ENCODE assay signal across 25 cellular contexts in the genomic region with DNA sequence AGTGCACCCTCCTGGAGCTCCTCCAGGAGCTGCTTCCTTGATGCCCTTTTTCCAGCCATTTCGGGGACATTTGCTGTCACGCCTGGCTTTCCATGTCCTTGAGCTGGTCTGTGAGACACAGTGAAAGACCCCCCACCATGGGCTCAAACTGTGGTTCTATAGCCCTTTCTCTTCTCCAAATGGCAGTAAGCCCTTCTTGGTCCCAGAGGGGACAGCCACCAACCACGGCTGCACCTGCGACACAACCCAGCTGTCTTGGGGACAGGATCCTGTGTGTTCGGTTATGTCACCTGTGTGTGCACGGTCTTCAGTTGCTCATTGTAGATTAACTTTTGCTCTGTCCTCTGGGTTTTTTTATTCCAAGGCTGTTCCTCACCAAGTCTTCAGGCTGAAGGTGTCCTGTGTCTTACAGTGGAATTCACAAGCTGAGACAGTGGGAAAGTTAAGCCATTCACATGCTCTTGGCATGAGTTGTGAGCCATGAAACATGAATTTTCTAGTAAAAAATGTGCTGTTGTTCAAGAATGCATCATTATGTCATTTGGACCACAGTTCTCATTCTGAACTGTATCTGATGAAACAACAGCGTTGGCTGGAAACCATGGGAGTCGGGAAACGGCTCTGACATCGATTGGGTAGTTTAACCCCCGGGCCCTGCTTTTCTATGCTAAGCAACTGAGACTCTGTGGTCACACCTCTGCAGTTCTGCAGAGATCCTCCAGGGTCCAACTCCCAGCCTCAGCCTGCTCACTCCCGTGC.
DNase-seq lines count a peak whose midpoint lies in the region; ATAC-seq and TF ChIP-seq lines count a peak whose summit lies in the region.
"Had no signal": no experiment of that assay in that cellular context is flagged by ENCODE, and none has a peak within 500 bp of the region (broad histone marks: within the 10 kb centered on the region; RNA-seq: fewer than 3 reads in every experiment).

No MANE protein-coding gene starts in this region.

- H3K27ac ChIP-seq in foreskin keratinocyte = no peak overlapping the region
- H3K27ac ChIP-seq: PC-9, SJCRH30 had no signal

- no peak overlapping the region for H3K27ac Mint-ChIP-seq in stimulated activated naive B cell treated with anti-CD40 and anti-IgM and Interleukin-4, amounts not matched to agents 10 μg/mL and 1 μg/mL and 100 μg/mL, for 72 hours
- H3K27ac Mint-ChIP-seq: activated B cell treated with CpG ODN at 0.5 μM for 24 hours; activated CD8-positive, alpha-beta T cell treated with anti-CD3 and anti-CD28 coated beads for 36 hours; activated naive CD8-positive, alpha-beta T cell treated with anti-CD3 and anti-CD28 coated beads, Interleukin-2, amount 10 ng/mL, durations not matched to agents 7 days and 5 days; stimulated activated naive CD8-positive, alpha-beta T cell treated with anti-CD3 and anti-CD28 coated beads, Interleukin-15, Interleukin-2, amounts not matched to agents 100 ng/mL and 50 ng/mL, for 24 hours; T-helper 17 cell; type B pancreatic cell had no signal

- POLR2A ChIA-PET in AG04449 (lab: Yijun Ruan, JAX) = no interaction called here

- CTCF ChIA-PET in AG04449 (lab: Yijun Ruan, JAX) = no interaction called here

- TF ChIP-seq CTCF in AG04449 (IDR thresholded peaks at IDR 0.05; ENCODE audit: insufficient read depth, low read length, missing control alignments) (no peak), astrocyte of the spinal cord (IDR thresholded peaks at IDR 0.05; ENCODE audit: low read depth, low read length) (no peak), foreskin keratinocyte (conservative IDR thresholded peaks at IDR 0.05) (no peak)

- H3K27me3 ChIP-seq in foreskin keratinocyte = no peaks in the 10 kb centered on the region
- H3K27me3 ChIP-seq: SJCRH30 had no signal

- H3K4me3 ChIP-seq in AG04449 (ENCODE audit: low read depth, low read length) = no peak overlapping the region
- H3K4me3 ChIP-seq in astrocyte of the spinal cord (ENCODE audit: low read depth, low read length) = no peak overlapping the region
- H3K4me3 ChIP-seq: PC-9, SJCRH30 had no signal

- H3K4me1 Mint-ChIP-seq in stimulated activated naive B cell treated with anti-CD40 and anti-IgM and Interleukin-4, amounts not matched to agents 10 μg/mL and 1 μg/mL and 100 μg/mL, for 72 hours = peaks cover 0 to 2% of the 10 kb centered on the region in 2 donors
- H3K4me1 Mint-ChIP-seq: activated B cell treated with CpG ODN at 0.5 μM for 24 hours; activated naive CD8-positive, alpha-beta T cell treated with anti-CD3 and anti-CD28 coated beads, Interleukin-2, amount 10 ng/mL, durations not matched to agents 7 days and 5 days; CD8-positive, alpha-beta memory T cell; central memory CD8-positive, alpha-beta T cell; neural crest cell; T-helper 17 cell had no signal

- H3K4me3 Mint-ChIP-seq in stimulated activated naive B cell treated with anti-CD40 and anti-IgM and Interleukin-4, amounts not matched to agents 10 μg/mL and 1 μg/mL and 100 μg/mL, for 72 hours = no peak overlapping the region
- H3K4me3 Mint-ChIP-seq: activated B cell treated with CpG ODN at 0.5 μM for 24 hours; activated CD8-positive, alpha-beta T cell treated with anti-CD3 and anti-CD28 coated beads for 36 hours; activated naive CD8-positive, alpha-beta T cell treated with anti-CD3 and anti-CD28 coated beads, Interleukin-2, amount 10 ng/mL, durations not matched to agents 7 days and 5 days; CD8-positive, alpha-beta memory T cell; central memory CD8-positive, alpha-beta T cell; neural crest cell; stimulated activated naive CD8-positive, alpha-beta T cell treated with anti-CD3 and anti-CD28 coated beads, Interleukin-15, Interleukin-2, amounts not matched to agents 100 ng/mL and 50 ng/mL, for 24 hours; T-helper 17 cell; type B pancreatic cell had no signal

- peak; percentile 31 for DNase-seq in AG04449 (ENCODE audit: low read depth, low spot score)
- peak; percentile 82 for DNase-seq in GM03348 (ENCODE audit: low spot score)
- DNase-seq in astrocyte of the spinal cord (ENCODE audit: low read depth, low spot score) = peak; percentile 35
- DNase-seq in foreskin keratinocyte = peak; percentile 3 to 27
- no peak for DNase-seq in C1 segment of cervical spinal cord (lab: John Stamatoyannopoulos, UW)
- no peak for DNase-seq in activated CD4-positive, alpha-beta T cell treated with anti-CD3 and anti-CD28 coated beads, Interleukin-2, amount 50 U/mL, for 48 hours
- no peak for DNase-seq in stimulated activated naive B cell treated with anti-CD40 and anti-IgM and Interleukin-4, amounts not matched to agents 10 μg/mL and 1 μg/mL and 100 μg/mL, for 72 hours
- DNase-seq in kidney tubule cell (ENCODE audit: low spot score) = no peak
- DNase-seq: activated B cell treated with CpG ODN at 0.5 μM for 24 hours; activated CD8-positive, alpha-beta T cell treated with anti-CD3 and anti-CD28 coated beads for 36 hours; activated naive CD8-positive, alpha-beta T cell treated with anti-CD3 and anti-CD28 coated beads, Interleukin-2, amount 10 ng/mL, durations not matched to agents 7 days and 5 days; CD8-positive, alpha-beta memory T cell; effector CD4-positive, alpha-beta T cell; foreskin melanocyte; KBM-7; NCI-H1048; NCI-H774; PC-9; SJCRH30; stimulated activated CD4-positive, alpha-beta T cell treated with anti-CD3 and anti-CD28 coated beads, Interleukin-15, amount 100 ng/mL, for 24 hours; T-helper 17 cell had no signal

- no peaks in the 10 kb centered on the region for H3K9me3 Mint-ChIP-seq in stimulated activated naive B cell treated with anti-CD40 and anti-IgM and Interleukin-4, amounts not matched to agents 10 μg/mL and 1 μg/mL and 100 μg/mL, for 72 hours
- H3K9me3 Mint-ChIP-seq: activated B cell treated with CpG ODN at 0.5 μM for 24 hours; activated CD8-positive, alpha-beta T cell treated with anti-CD3 and anti-CD28 coated beads for 36 hours; activated naive CD8-positive, alpha-beta T cell treated with anti-CD3 and anti-CD28 coated beads, Interleukin-2, amount 10 ng/mL, durations not matched to agents 7 days and 5 days; CD8-positive, alpha-beta memory T cell; central memory CD8-positive, alpha-beta T cell; neural crest cell; stimulated activated naive CD8-positive, alpha-beta T cell treated with anti-CD3 and anti-CD28 coated beads, Interleukin-15, Interleukin-2, amounts not matched to agents 100 ng/mL and 50 ng/mL, for 24 hours; type B pancreatic cell had no signal

- no peaks in the 10 kb centered on the region for H3K4me1 ChIP-seq in foreskin keratinocyte
- H3K4me1 ChIP-seq: SJCRH30 had no signal

- in situ Hi-C loops in astrocyte of the spinal cord (cut with HindIII; ENCODE audit: low sequenced_read_pairs) = no loop called here

- no peaks in the 10 kb centered on the region for H3K27me3 Mint-ChIP-seq in stimulated activated naive B cell treated with anti-CD40 and anti-IgM and Interleukin-4, amounts not matched to agents 10 μg/mL and 1 μg/mL and 100 μg/mL, for 72 hours
- H3K27me3 Mint-ChIP-seq: activated B cell treated with CpG ODN at 0.5 μM for 24 hours; activated CD8-positive, alpha-beta T cell treated with anti-CD3 and anti-CD28 coated beads for 36 hours; activated naive CD8-positive, alpha-beta T cell treated with anti-CD3 and anti-CD28 coated beads, Interleukin-2, amount 10 ng/mL, durations not matched to agents 7 days and 5 days; CD8-positive, alpha-beta memory T cell; central memory CD8-positive, alpha-beta T cell; stimulated activated naive CD8-positive, alpha-beta T cell treated with anti-CD3 and anti-CD28 coated beads, Interleukin-15, Interleukin-2, amounts not matched to agents 100 ng/mL and 50 ng/mL, for 24 hours; T-helper 17 cell; type B pancreatic cell had no signal

- no peak for ATAC-seq in foreskin keratinocyte
- ATAC-seq in stimulated activated naive B cell treated with anti-CD40 and anti-IgM and Interleukin-4, amounts not matched to agents 10 μg/mL and 1 μg/mL and 100 μg/mL, for 72 hours (replicated peaks) = no peak
- ATAC-seq: activated CD8-positive, alpha-beta T cell treated with anti-CD3 and anti-CD28 coated beads for 36 hours; T-helper 17 cell had no signal

- H3K36me3 Mint-ChIP-seq in stimulated activated naive B cell treated with anti-CD40 and anti-IgM and Interleukin-4, amounts not matched to agents 10 μg/mL and 1 μg/mL and 100 μg/mL, for 72 hours = peaks cover 61 to 63% of the 10 kb centered on the region in 2 donors

Comparison
In these comparisons a context has a peak if more than half of its experiments do, and no peak if none do; other contexts are left out.
1. DNase-seq: peak in AG04449 (single experiment), GM03348 (single experiment), astrocyte of the spinal cord (single experiment) and foreskin keratinocyte (2 of 2); none in C1 segment of cervical spinal cord (0 of 14), activated CD4-positive, alpha-beta T cell treated with anti-CD3 and anti-CD28 coated beads, Interleukin-2, amount 50 U/mL, for 48 hours (0 of 2), stimulated activated naive B cell treated with anti-CD40 and anti-IgM and Interleukin-4, amounts not matched to agents 10 μg/mL and 1 μg/mL and 100 μg/mL, for 72 hours (single experiment) and kidney tubule cell (single experiment).